ENCODE assay signal across 8 cellular contexts in genomic region chr15:99250494-99251435, GRCh38. TPM values are rescaled to one million over a fixed set of nuclear protein-coding genes. Genes with fewer than 3 reads are reported as not detected.
DNase-seq lines count a peak whose midpoint lies in the region; ATAC-seq and TF ChIP-seq lines count a peak whose summit lies in the region.

No MANE protein-coding gene starts in this region.

- H3K27me3 ChIP-seq in H7 (ENCODE audit: control insufficient read depth, insufficient read depth, low read length) (no peaks in the 10 kb centered on the region; the same call in 1 of the 2 replicates), Loucy (ENCODE audit: insufficient read depth, low read length, poor library complexity, severe bottlenecking) (peaks cover 50% of the 10 kb centered on the region), RWPE2 (ENCODE audit: insufficient read depth, poor library complexity, severe bottlenecking) (no peaks in the 10 kb centered on the region), foreskin keratinocyte (no peaks in the 10 kb centered on the region), neural progenitor cell (peaks cover 5% of the 10 kb centered on the region), stomach smooth muscle (ENCODE audit: control insufficient read depth in 1 of 2, insufficient read depth in 2 of 2, low read length in 2 of 2) (no peaks in the 10 kb centered on the region)

- H3K9ac ChIP-seq in ES-I3 (ENCODE audit: low read depth, low read length) (peak overlapping the region; percentile 90), Loucy (ENCODE audit: low read depth, low read length, poor library complexity, severe bottlenecking) (peak overlapping the region; percentile 41), neural progenitor cell (peak overlapping the region; percentile 76), stomach smooth muscle (ENCODE audit: low read length in 2 of 2) (peak overlapping the region; percentile 85 to 96)

- H3K4me3 ChIP-seq in H7 (ENCODE audit: insufficient read depth, low read depth, low read length): peak overlapping the region; percentile 80
- peak overlapping the region; percentile 82 for H3K4me3 ChIP-seq in Loucy (ENCODE audit: low read length, poor library complexity, severe bottlenecking)
- H3K4me3 ChIP-seq in RWPE2 (ENCODE audit: severe bottlenecking): peak overlapping the region; percentile 78
- peak overlapping the region; percentile 64 for H3K4me3 ChIP-seq in neural progenitor cell
- peak overlapping the region; percentile 94 to 95 for H3K4me3 ChIP-seq in stomach smooth muscle (ENCODE audit: low read length in 2 of 2)

- no peaks in the 10 kb centered on the region for H3K27me3 Mint-ChIP-seq in neural progenitor cell (ENCODE audit: insufficient read depth, low read depth)

- H3K9me3 Mint-ChIP-seq in neural progenitor cell: no peaks in the 10 kb centered on the region

- no peaks in the 10 kb centered on the region for H4K20me1 ChIP-seq in Loucy (ENCODE audit: insufficient read depth, low read length, poor library complexity, severe bottlenecking)
- no peaks in the 10 kb centered on the region for H4K20me1 ChIP-seq in neural progenitor cell (ENCODE audit: low read depth)

- H3K36me3 Mint-ChIP-seq in neural progenitor cell: no peaks in the 10 kb centered on the region

- H3K4me3 Mint-ChIP-seq in neural progenitor cell: no peak overlapping the region

- no peaks in the 10 kb centered on the region for H3K9me2 ChIP-seq in Loucy (replicated peaks; ENCODE audit: low read depth, low read length)

- H3K4me1 ChIP-seq in ES-I3 (ENCODE audit: insufficient read depth, low read length) (peaks cover 13% of the 10 kb centered on the region; the same call in 1 of the 2 replicates), Loucy (ENCODE audit: insufficient read depth, low read length, poor library complexity, severe bottlenecking) (peaks cover 23% of the 10 kb centered on the region), RWPE2 (ENCODE audit: insufficient read depth, poor library complexity, severe bottlenecking) (peaks cover 16% of the 10 kb centered on the region), foreskin keratinocyte (no peaks in the 10 kb centered on the region), neural progenitor cell (peaks cover 15% of the 10 kb centered on the region), stomach smooth muscle (ENCODE audit: control insufficient read depth, insufficient read depth, low read length) (peaks cover 7% of the 10 kb centered on the region)

- TF ChIP-seq CTCF in Loucy (conservative IDR thresholded peaks at IDR 0.05; ENCODE audit: low read length): no peak
- no peak for TF ChIP-seq CTCF in RWPE2 (IDR thresholded peaks at IDR 0.05; ENCODE audit: poor library complexity, severe bottlenecking)
- TF ChIP-seq CTCF in foreskin keratinocyte (conservative IDR thresholded peaks at IDR 0.05): no peak
- TF ChIP-seq CTCF in neural progenitor cell (IDR thresholded peaks at IDR 0.05): no peak

- no peaks in the 10 kb centered on the region for H3K79me2 ChIP-seq in Loucy (ENCODE audit: insufficient read depth, low read length)
- H3K79me2 ChIP-seq in neural progenitor cell (ENCODE audit: low read depth): peaks cover 32% of the 10 kb centered on the region

- DNase-seq in H7 (peak; percentile 97), RWPE2 (ENCODE audit: low spot score) (peak; percentile 99), foreskin keratinocyte (peak; percentile 92 to 97), neural progenitor cell (ENCODE audit: low spot score) (peak; percentile 100)
- peak; percentile 91 for DNase-seq in activated effector memory CD4-positive, alpha-beta T cell treated with Interleukin-2 at 50 U/mL for 16 hours

- ATAC-seq in RWPE2 (ENCODE audit: low read depth) (peak; percentile 86), foreskin keratinocyte (peak; percentile 94)

- H3K9me3 ChIP-seq in ES-I3 (ENCODE audit: control insufficient read depth, insufficient read depth, low read length): no peaks in the 10 kb centered on the region
- no peaks in the 10 kb centered on the region for H3K9me3 ChIP-seq in Loucy (ENCODE audit: insufficient read depth, low read depth, low read length)
- H3K9me3 ChIP-seq in RWPE2 (ENCODE audit: severe bottlenecking): no peaks in the 10 kb centered on the region
- no peaks in the 10 kb centered on the region for H3K9me3 ChIP-seq in neural progenitor cell (ENCODE audit: low read depth)
- H3K9me3 ChIP-seq in stomach smooth muscle (ENCODE audit: control insufficient read depth in 2 of 2, low read length in 2 of 2): no peaks in the 10 kb centered on the region

- H3K4me2 ChIP-seq in Loucy (ENCODE audit: low read depth, low read length, poor library complexity, severe bottlenecking) (peak overlapping the region; percentile 81), neural progenitor cell (peak overlapping the region; percentile 92)

- H2AFZ ChIP-seq in Loucy (ENCODE audit: low read length) (peak overlapping the region; percentile 91), neural progenitor cell (replicated peaks) (peak overlapping the region; percentile 77)

- peak overlapping the region; percentile 90 for H3K27ac Mint-ChIP-seq in neural progenitor cell

- H3F3A ChIP-seq in Loucy (ENCODE audit: low read depth) (no peaks in the 10 kb centered on the region), neural progenitor cell (ENCODE audit: low read depth) (peaks cover 9% of the 10 kb centered on the region)

- H3K4me1 Mint-ChIP-seq in neural progenitor cell: peaks cover 18% of the 10 kb centered on the region

- H3K36me3 ChIP-seq in ES-I3 (ENCODE audit: insufficient read depth, low read length) (no peaks in the 10 kb centered on the region), H7 (replicated peaks; ENCODE audit: control insufficient read depth, insufficient read depth, low read length) (no peaks in the 10 kb centered on the region), Loucy (ENCODE audit: insufficient read depth, low read length) (no peaks in the 10 kb centered on the region), RWPE2 (ENCODE audit: low read depth) (no peaks in the 10 kb centered on the region), neural progenitor cell (no peaks in the 10 kb centered on the region), stomach smooth muscle (ENCODE audit: control insufficient read depth in 2 of 2, insufficient read depth in 2 of 2, low read length in 2 of 2) (no peaks in the 10 kb centered on the region)

- H3K27ac ChIP-seq in RWPE2 (ENCODE audit: poor library complexity, severe bottlenecking) (peak overlapping the region; percentile 71), foreskin keratinocyte (peak overlapping the region; percentile 89), neural progenitor cell (peak overlapping the region; percentile 81), stomach smooth muscle (ENCODE audit: low read length) (peak overlapping the region; percentile 95)

RNA-seq across cellular contexts. Expression of gene LRRC28, which starts 0.5 kb away (rescaled TPM):
- total RNA-seq in H7 (2014; rRNA removed; shearing (Covaris generic)): 25.0 and 26.8 TPM in 2 replicates
- 12.5 and 14.3 TPM in 2 replicates for total RNA-seq in foreskin keratinocyte
- polyA plus RNA-seq in foreskin keratinocyte: 10.1 and 13.4 TPM in 2 replicates
- total RNA-seq in neural progenitor cell (ENCODE audit: low replicate concordance): 34.5 and 37.5 TPM in 2 replicates

RNA-seq across cellular contexts. Expression of gene TTC23, which starts 1.4 kb away (rescaled TPM):
- 21.2 and 30.7 TPM in 2 replicates for total RNA-seq in H7 (2014; rRNA removed; shearing (Covaris generic))
- total RNA-seq in foreskin keratinocyte (14.9 and 19.1 TPM in 2 replicates), neural progenitor cell (ENCODE audit: low replicate concordance) (35.2 and 45.3 TPM in 2 replicates)
- polyA plus RNA-seq in foreskin keratinocyte: 7.1 and 8.4 TPM in 2 replicates

Comparison
In these comparisons a context has a peak if more than half of its experiments do, and no peak if none do; other contexts are left out.
1. Peak in every context shown above with its lines: DNase-seq, ATAC-seq, H3K4me3 ChIP-seq and H3K27ac ChIP-seq.